ENCODE assay signal across 14 cellular contexts in the genomic region with DNA sequence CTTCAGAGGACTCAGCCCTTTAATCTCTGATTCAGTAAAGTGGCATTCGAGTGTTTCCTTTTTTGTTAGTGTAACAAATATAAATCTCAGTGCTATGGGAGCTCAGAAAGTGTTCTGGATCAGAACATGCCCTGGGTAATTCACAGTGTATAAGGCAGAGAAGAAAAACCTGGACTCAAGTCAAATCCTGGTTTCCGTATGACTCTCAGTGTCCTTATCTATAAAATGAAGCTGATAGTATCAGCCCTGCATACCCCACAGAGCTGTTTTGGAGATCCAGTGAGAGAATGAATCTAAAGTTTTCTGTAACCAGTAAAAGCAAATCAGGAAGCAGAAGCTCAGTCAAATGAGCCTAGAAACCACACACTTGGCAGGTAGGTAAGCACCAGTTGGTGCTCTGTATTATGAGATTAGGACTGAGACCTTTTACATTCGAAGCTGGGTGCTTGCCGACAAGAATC.
A peak's percentile ranks its signal among the peaks of the same experiment; 100 is the strongest.
DNase-seq lines count a peak whose midpoint lies in the region; ATAC-seq and TF ChIP-seq lines count a peak whose summit lies in the region.
"Had no signal": no experiment of that assay in that cellular context is flagged by ENCODE, and none has a peak within 500 bp of the region (broad histone marks: within the 10 kb centered on the region; RNA-seq: fewer than 3 reads in every experiment).

No MANE protein-coding gene starts in this region.

- no peaks in the 10 kb centered on the region for H3K9me3 ChIP-seq in right atrium auricular region
- no peaks in the 10 kb centered on the region for H3K9me3 ChIP-seq in sigmoid colon
- no peaks in the 10 kb centered on the region for H3K9me3 ChIP-seq in body of pancreas
- H3K9me3 ChIP-seq: SJCRH30 had no signal

- no peaks in the 10 kb centered on the region for H3K36me3 ChIP-seq in right atrium auricular region
- no peaks in the 10 kb centered on the region for H3K36me3 ChIP-seq in sigmoid colon
- H3K36me3 ChIP-seq in body of pancreas (replicated peaks in 1 of 2; ENCODE audit: insufficient read depth in 1 of 2, low read depth in 2 of 2) = no peaks in the 10 kb centered on the region
- H3K36me3 ChIP-seq: SJCRH30 had no signal

- TF ChIP-seq EP300 in sigmoid colon (IDR thresholded peaks at IDR 0.05) = no peak

- TF ChIP-seq CTCF in right atrium auricular region (IDR thresholded peaks at IDR 0.05) = no peak
- TF ChIP-seq CTCF in foreskin fibroblast (IDR thresholded peaks at IDR 0.05; ENCODE audit: low read depth, low read length) = no peak
- TF ChIP-seq CTCF in sigmoid colon (IDR thresholded peaks at IDR 0.05) = no peak
- no peak for TF ChIP-seq CTCF in body of pancreas (IDR thresholded peaks at IDR 0.05)

- ATAC-seq in Right ventricle myocardium superior (ENCODE audit: poor library complexity) (peak; percentile 85), SK-N-SH treated with all-trans-retinoic acid at 6 μM for 48 hours (peak; percentile 47), body of pancreas (no peak)
- ATAC-seq: HCT116 had no signal

- TF ChIP-seq POLR2A in sigmoid colon (IDR thresholded peaks at IDR 0.05) = no peak
- no peak for TF ChIP-seq POLR2A in body of pancreas (IDR thresholded peaks at IDR 0.05)

- H3K27me3 ChIP-seq in right atrium auricular region (no peaks in the 10 kb centered on the region), sigmoid colon (no peaks in the 10 kb centered on the region), body of pancreas (no peaks in the 10 kb centered on the region)
- H3K27me3 ChIP-seq: SJCRH30 had no signal

- H3K4me3 ChIP-seq in right atrium auricular region = no peak overlapping the region
- no peak overlapping the region for H3K4me3 ChIP-seq in foreskin fibroblast (ENCODE audit: low read depth in 1 of 2, low read length in 2 of 2)
- H3K4me3 ChIP-seq in sigmoid colon = no peak overlapping the region
- no peak overlapping the region for H3K4me3 ChIP-seq in body of pancreas
- H3K4me3 ChIP-seq: SJCRH30 had no signal

- intact Hi-C loops in Right ventricle myocardium superior (cut with DNase I) (no loop called here), sigmoid colon (cut with DNase I) (no loop called here), body of pancreas (cut with DNase I) (no loop called here)

- peaks cover 0 to 18% of the 10 kb centered on the region in 2 donors for H3K4me1 ChIP-seq in right atrium auricular region
- peaks cover 0 to 12% (median 2%) of the 10 kb centered on the region in 4 donors for H3K4me1 ChIP-seq in sigmoid colon
- peaks cover 4% of the 10 kb centered on the region for H3K4me1 ChIP-seq in body of pancreas

- H3K27ac ChIP-seq in right atrium auricular region = peak overlapping the region in 1 of 2 donors; percentile 13
- H3K27ac ChIP-seq in sigmoid colon = no peak overlapping the region
- H3K27ac ChIP-seq in caudate nucleus (ENCODE audit: low read depth, low read length) = no peak overlapping the region
- no peak overlapping the region for H3K27ac ChIP-seq in body of pancreas
- H3K27ac ChIP-seq: SJCRH30 had no signal

- no peak for DNase-seq in Right ventricle myocardium superior
- no peak for DNase-seq in right atrium auricular region (ENCODE audit: low spot score)
- DNase-seq in foreskin fibroblast = peak; percentile 21 to 55
- DNase-seq in sigmoid colon = no peak
- no peak for DNase-seq in caudate nucleus (lab: John Stamatoyannopoulos, UW)
- no peak for DNase-seq in body of pancreas
- no peak for DNase-seq in activated effector memory CD4-positive, alpha-beta T cell treated with anti-CD3 and anti-CD28 coated beads, Interleukin-2, amount 50 U/mL, for 16 hours
- DNase-seq: activated naive CD4-positive, alpha-beta T cell treated with anti-CD3 and anti-CD28 coated beads, Interleukin-2, amount 50 U/mL, for 16 hours; effector CD8-positive, alpha-beta T cell; MM.1S; NCI-H510A had no signal

- 45 to 84% methylated on average over 4 of the region's 4 CpGs for WGBS in sigmoid colon, 2 donors
- WGBS in body of pancreas, 2 donors = 52 to 54% methylated on average over 4 of the region's 4 CpGs

TF ChIP-seq in SK-N-SH treated with all-trans-retinoic acid at 6 μM for 48 hours, 23 proteins besides CTCF, POLR2A, EP300 and RAD21:
- TF ChIP-seq, protein P1, sequence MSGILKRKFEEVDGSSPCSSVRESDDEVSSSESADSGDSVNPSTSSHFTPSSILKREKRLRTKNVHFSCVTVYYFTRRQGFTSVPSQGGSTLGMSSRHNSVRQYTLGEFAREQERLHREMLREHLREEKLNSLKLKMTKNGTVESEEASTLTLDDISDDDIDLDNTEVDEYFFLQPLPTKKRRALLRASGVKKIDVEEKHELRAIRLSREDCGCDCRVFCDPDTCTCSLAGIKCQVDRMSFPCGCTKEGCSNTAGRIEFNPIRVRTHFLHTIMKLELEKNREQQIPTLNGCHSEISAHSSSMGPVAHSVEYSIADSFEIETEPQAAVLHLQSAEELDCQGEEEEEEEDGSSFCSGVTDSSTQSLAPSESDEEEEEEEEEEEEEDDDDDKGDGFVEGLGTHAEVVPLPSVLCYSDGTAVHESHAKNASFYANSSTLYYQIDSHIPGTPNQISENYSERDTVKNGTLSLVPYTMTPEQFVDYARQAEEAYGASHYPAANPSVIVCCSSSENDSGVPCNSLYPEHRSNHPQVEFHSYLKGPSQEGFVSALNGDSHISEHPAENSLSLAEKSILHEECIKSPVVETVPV (CRISPR knock-in tag; IDR thresholded peaks at IDR 0.05) = no peak
- TF ChIP-seq, protein P2, sequence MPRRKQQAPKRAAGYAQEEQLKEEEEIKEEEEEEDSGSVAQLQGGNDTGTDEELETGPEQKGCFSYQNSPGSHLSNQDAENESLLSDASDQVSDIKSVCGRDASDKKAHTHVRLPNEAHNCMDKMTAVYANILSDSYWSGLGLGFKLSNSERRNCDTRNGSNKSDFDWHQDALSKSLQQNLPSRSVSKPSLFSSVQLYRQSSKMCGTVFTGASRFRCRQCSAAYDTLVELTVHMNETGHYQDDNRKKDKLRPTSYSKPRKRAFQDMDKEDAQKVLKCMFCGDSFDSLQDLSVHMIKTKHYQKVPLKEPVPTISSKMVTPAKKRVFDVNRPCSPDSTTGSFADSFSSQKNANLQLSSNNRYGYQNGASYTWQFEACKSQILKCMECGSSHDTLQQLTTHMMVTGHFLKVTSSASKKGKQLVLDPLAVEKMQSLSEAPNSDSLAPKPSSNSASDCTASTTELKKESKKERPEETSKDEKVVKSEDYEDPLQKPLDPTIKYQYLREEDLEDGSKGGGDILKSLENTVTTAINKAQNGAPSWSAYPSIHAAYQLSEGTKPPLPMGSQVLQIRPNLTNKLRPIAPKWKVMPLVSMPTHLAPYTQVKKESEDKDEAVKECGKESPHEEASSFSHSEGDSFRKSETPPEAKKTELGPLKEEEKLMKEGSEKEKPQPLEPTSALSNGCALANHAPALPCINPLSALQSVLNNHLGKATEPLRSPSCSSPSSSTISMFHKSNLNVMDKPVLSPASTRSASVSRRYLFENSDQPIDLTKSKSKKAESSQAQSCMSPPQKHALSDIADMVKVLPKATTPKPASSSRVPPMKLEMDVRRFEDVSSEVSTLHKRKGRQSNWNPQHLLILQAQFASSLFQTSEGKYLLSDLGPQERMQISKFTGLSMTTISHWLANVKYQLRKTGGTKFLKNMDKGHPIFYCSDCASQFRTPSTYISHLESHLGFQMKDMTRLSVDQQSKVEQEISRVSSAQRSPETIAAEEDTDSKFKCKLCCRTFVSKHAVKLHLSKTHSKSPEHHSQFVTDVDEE (CRISPR knock-in tag; IDR thresholded peaks at IDR 0.05) = no peak
- TF ChIP-seq BACH2 (CRISPR knock-in tag; IDR thresholded peaks at IDR 0.05; ENCODE audit: borderline replicate concordance) (no peak), SNAI2 (CRISPR knock-in tag; IDR thresholded peaks at IDR 0.05) (no peak), ZFP3 (CRISPR knock-in tag; IDR thresholded peaks at IDR 0.05) (no peak), CSDC2 (CRISPR knock-in tag; IDR thresholded peaks at IDR 0.05) (no peak), ZNF8 (CRISPR knock-in tag; IDR thresholded peaks at IDR 0.05) (no peak), ZNF70 (CRISPR knock-in tag; IDR thresholded peaks at IDR 0.05) (no peak), ARNTL (CRISPR knock-in tag; IDR thresholded peaks at IDR 0.05; ENCODE audit: borderline replicate concordance, low read depth) (no peak), ZFP30 (CRISPR knock-in tag; IDR thresholded peaks at IDR 0.05) (no peak), PPARA (CRISPR knock-in tag; IDR thresholded peaks at IDR 0.05; ENCODE audit: borderline replicate concordance) (no peak), RARB (CRISPR knock-in tag; IDR thresholded peaks at IDR 0.05) (no peak), OSR1 (CRISPR knock-in tag; IDR thresholded peaks at IDR 0.05) (no peak), ZC3H10 (CRISPR knock-in tag; IDR thresholded peaks at IDR 0.05) (no peak), ISL1 (CRISPR knock-in tag; IDR thresholded peaks at IDR 0.05) (no peak), ESRRG (CRISPR knock-in tag; IDR thresholded peaks at IDR 0.05) (no peak), GLIS3 (CRISPR knock-in tag; IDR thresholded peaks at IDR 0.05) (no peak)
- TF ChIP-seq, protein P3, sequence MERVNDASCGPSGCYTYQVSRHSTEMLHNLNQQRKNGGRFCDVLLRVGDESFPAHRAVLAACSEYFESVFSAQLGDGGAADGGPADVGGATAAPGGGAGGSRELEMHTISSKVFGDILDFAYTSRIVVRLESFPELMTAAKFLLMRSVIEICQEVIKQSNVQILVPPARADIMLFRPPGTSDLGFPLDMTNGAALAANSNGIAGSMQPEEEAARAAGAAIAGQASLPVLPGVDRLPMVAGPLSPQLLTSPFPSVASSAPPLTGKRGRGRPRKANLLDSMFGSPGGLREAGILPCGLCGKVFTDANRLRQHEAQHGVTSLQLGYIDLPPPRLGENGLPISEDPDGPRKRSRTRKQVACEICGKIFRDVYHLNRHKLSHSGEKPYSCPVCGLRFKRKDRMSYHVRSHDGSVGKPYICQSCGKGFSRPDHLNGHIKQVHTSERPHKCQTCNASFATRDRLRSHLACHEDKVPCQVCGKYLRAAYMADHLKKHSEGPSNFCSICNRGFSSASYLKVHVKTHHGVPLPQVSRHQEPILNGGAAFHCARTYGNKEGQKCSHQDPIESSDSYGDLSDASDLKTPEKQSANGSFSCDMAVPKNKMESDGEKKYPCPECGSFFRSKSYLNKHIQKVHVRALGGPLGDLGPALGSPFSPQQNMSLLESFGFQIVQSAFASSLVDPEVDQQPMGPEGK (CRISPR knock-in tag; IDR thresholded peaks at IDR 0.05; ENCODE audit: borderline replicate concordance) = no peak

Comparison
In these comparisons a context has a peak if more than half of its experiments do, and no peak if none do; other contexts are left out.
1. DNase-seq: peak in foreskin fibroblast (2 of 2); none in Right ventricle myocardium superior (single experiment), right atrium auricular region (single experiment), sigmoid colon (single experiment), caudate nucleus (0 of 61), body of pancreas (0 of 4) and activated effector memory CD4-positive, alpha-beta T cell treated with anti-CD3 and anti-CD28 coated beads, Interleukin-2, amount 50 U/mL, for 16 hours (single experiment).